In genomic region chr4:75630174-75630931, GRCh38 we compare ENCODE assay signal across 8 cellular contexts. TPM values are rescaled to one million over a fixed set of nuclear protein-coding genes. Genes with fewer than 3 reads are reported as not detected.
A peak's percentile ranks its signal among the peaks of the same experiment; 100 is the strongest.
DNase-seq lines count a peak whose midpoint lies in the region; ATAC-seq and TF ChIP-seq lines count a peak whose summit lies in the region.

Gene CDKL2, minus strand, starts transcription at chr4:75630528. Its CDS starts 4,540 bp downstream, at chr4:75625988.

- CTCF ChIA-PET in activated CD4-positive, alpha-beta T cell treated with anti-CD3 and anti-CD28 coated beads, Interleukin-2, amount 10 ng/mL, durations not matched to agents 7 days and 5 days (lab: Charles Lee), result interaction anchor here (0.5 to 2.3 kb wide), 9 partner anchors 11 to 248 kb away, joined by 3 to 6 read pairs (median 3); partner anchors contain the start of gene USO1

- H3K36me3 Mint-ChIP-seq in activated CD4-positive, alpha-beta T cell treated with anti-CD3 and anti-CD28 coated beads, Interleukin-2, amount 10 ng/mL, durations not matched to agents 7 days and 5 days (ENCODE audit: low read depth), result no peaks in the 10 kb centered on the region

- H3K4me3 ChIP-seq in GM12864 (ENCODE audit: low read depth, low read length), result peak within 1 kb of the TSS; percentile 62

- ATAC-seq in HG02623 (IDR thresholded peaks at IDR 0.05; ENCODE audit: unreplicated experiment) (peak; percentile 100), left lobe of liver (peak; percentile 85)

- no peaks in the 10 kb centered on the region for H3K9me3 Mint-ChIP-seq in activated CD4-positive, alpha-beta T cell treated with anti-CD3 and anti-CD28 coated beads, Interleukin-2, amount 10 ng/mL, durations not matched to agents 7 days and 5 days

- DNase-seq in GM12864 (ENCODE audit: low read depth), result peak; percentile 72
- peak; percentile 57 for DNase-seq in NCI-H2081 treated with DMSO at 0.1 percent for 48 hours (lab: John Stamatoyannopoulos, UW)
- peak; percentile 93 for DNase-seq in activated CD4-positive, alpha-beta T cell treated with anti-CD3 and anti-CD28 coated beads, Interleukin-2, amount 10 ng/mL, durations not matched to agents 7 days and 5 days
- peak; percentile 8 for DNase-seq in cortex of kidney (lab: John Stamatoyannopoulos, UW)
- peak; percentile 72 for DNase-seq in left lobe of liver (ENCODE audit: low spot score)
- peak; percentile 87 to 89 for DNase-seq in stimulated activated CD4-positive, alpha-beta T cell treated with anti-CD3 and anti-CD28 coated beads, Interleukin-1b, Interleukin-23, amount 100 ng/mL, for 4 hours (ENCODE audit: low read depth in 2 of 2)
- no peak for DNase-seq in SIG-M5 treated with dmso at 0.1 percent for 504 hours (lab: John Stamatoyannopoulos, UW; ENCODE audit: unreplicated experiment)

- peaks cover 18% of the 10 kb centered on the region for H3K4me1 Mint-ChIP-seq in activated CD4-positive, alpha-beta T cell treated with anti-CD3 and anti-CD28 coated beads, Interleukin-2, amount 10 ng/mL, durations not matched to agents 7 days and 5 days

- H3K4me3 Mint-ChIP-seq in activated CD4-positive, alpha-beta T cell treated with anti-CD3 and anti-CD28 coated beads, Interleukin-2, amount 10 ng/mL, durations not matched to agents 7 days and 5 days, result peak within 1 kb of the TSS; percentile 74

- H3K27me3 Mint-ChIP-seq in activated CD4-positive, alpha-beta T cell treated with anti-CD3 and anti-CD28 coated beads, Interleukin-2, amount 10 ng/mL, durations not matched to agents 7 days and 5 days, result peaks cover 4% of the 10 kb centered on the region

- H3K27ac Mint-ChIP-seq in activated CD4-positive, alpha-beta T cell treated with anti-CD3 and anti-CD28 coated beads, Interleukin-2, amount 10 ng/mL, durations not matched to agents 7 days and 5 days, result peak within 1 kb of the TSS; percentile 81

- TF ChIP-seq CTCF in GM12864 (IDR thresholded peaks at IDR 0.05; ENCODE audit: low read depth, low read length, missing control alignments), result no peak

- POLR2A ChIA-PET in activated CD4-positive, alpha-beta T cell treated with anti-CD3 and anti-CD28 coated beads, Interleukin-2, amount 10 ng/mL, durations not matched to agents 7 days and 5 days (lab: Charles Lee), result no interaction called here

RNA-seq across cellular contexts. Expression of gene CDKL2, which starts in this region (rescaled TPM):
- total RNA-seq in activated CD4-positive, alpha-beta T cell treated with anti-CD3 and anti-CD28 coated beads, Interleukin-2, amount 10 ng/mL, durations not matched to agents 7 days and 5 days, result under 1 TPM; 0.74 to 1.00 TPM
- total RNA-seq in left lobe of liver, result 0.13 TPM

Comparison
In these comparisons a context has a peak if more than half of its experiments do, and no peak if none do; other contexts are left out.
1. Peak in DNase-seq in activated CD4-positive, alpha-beta T cell treated with anti-CD3 and anti-CD28 coated beads, Interleukin-2, amount 10 ng/mL, durations not matched to agents 7 days and 5 days; RNA of the gene not detected or under 1 TPM.
2. Peak in DNase-seq and ATAC-seq in left lobe of liver; RNA of the gene not detected or under 1 TPM.